1 cellular context compared by ENCODE assay signal in the genomic region with DNA sequence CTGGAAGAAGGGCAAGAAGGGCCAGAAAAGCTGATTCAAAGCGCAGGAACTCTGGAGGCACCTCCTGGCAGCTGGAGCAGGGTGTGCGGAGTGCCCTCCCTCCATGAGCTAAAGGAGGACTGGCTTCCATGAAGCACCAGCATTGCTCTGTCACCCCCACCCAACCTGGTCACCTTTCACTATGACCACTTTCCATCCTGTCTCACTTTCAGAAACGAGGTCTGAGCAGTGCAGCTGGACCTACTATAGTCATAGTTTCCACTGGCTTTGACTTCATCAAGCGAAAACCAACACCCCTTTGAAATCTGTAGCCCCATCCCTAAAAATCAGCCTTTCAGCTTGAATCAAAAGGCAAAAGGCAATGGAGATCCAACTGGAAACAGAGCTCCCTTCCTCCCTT.
TF ChIP-seq lines count a peak whose summit lies in the region.

No MANE protein-coding gene starts in this region.

TF ChIP-seq in GM23338, 12 proteins besides CTCF, POLR2A, EP300 and RAD21 (continued from another document):
- TF ChIP-seq, protein P1, sequence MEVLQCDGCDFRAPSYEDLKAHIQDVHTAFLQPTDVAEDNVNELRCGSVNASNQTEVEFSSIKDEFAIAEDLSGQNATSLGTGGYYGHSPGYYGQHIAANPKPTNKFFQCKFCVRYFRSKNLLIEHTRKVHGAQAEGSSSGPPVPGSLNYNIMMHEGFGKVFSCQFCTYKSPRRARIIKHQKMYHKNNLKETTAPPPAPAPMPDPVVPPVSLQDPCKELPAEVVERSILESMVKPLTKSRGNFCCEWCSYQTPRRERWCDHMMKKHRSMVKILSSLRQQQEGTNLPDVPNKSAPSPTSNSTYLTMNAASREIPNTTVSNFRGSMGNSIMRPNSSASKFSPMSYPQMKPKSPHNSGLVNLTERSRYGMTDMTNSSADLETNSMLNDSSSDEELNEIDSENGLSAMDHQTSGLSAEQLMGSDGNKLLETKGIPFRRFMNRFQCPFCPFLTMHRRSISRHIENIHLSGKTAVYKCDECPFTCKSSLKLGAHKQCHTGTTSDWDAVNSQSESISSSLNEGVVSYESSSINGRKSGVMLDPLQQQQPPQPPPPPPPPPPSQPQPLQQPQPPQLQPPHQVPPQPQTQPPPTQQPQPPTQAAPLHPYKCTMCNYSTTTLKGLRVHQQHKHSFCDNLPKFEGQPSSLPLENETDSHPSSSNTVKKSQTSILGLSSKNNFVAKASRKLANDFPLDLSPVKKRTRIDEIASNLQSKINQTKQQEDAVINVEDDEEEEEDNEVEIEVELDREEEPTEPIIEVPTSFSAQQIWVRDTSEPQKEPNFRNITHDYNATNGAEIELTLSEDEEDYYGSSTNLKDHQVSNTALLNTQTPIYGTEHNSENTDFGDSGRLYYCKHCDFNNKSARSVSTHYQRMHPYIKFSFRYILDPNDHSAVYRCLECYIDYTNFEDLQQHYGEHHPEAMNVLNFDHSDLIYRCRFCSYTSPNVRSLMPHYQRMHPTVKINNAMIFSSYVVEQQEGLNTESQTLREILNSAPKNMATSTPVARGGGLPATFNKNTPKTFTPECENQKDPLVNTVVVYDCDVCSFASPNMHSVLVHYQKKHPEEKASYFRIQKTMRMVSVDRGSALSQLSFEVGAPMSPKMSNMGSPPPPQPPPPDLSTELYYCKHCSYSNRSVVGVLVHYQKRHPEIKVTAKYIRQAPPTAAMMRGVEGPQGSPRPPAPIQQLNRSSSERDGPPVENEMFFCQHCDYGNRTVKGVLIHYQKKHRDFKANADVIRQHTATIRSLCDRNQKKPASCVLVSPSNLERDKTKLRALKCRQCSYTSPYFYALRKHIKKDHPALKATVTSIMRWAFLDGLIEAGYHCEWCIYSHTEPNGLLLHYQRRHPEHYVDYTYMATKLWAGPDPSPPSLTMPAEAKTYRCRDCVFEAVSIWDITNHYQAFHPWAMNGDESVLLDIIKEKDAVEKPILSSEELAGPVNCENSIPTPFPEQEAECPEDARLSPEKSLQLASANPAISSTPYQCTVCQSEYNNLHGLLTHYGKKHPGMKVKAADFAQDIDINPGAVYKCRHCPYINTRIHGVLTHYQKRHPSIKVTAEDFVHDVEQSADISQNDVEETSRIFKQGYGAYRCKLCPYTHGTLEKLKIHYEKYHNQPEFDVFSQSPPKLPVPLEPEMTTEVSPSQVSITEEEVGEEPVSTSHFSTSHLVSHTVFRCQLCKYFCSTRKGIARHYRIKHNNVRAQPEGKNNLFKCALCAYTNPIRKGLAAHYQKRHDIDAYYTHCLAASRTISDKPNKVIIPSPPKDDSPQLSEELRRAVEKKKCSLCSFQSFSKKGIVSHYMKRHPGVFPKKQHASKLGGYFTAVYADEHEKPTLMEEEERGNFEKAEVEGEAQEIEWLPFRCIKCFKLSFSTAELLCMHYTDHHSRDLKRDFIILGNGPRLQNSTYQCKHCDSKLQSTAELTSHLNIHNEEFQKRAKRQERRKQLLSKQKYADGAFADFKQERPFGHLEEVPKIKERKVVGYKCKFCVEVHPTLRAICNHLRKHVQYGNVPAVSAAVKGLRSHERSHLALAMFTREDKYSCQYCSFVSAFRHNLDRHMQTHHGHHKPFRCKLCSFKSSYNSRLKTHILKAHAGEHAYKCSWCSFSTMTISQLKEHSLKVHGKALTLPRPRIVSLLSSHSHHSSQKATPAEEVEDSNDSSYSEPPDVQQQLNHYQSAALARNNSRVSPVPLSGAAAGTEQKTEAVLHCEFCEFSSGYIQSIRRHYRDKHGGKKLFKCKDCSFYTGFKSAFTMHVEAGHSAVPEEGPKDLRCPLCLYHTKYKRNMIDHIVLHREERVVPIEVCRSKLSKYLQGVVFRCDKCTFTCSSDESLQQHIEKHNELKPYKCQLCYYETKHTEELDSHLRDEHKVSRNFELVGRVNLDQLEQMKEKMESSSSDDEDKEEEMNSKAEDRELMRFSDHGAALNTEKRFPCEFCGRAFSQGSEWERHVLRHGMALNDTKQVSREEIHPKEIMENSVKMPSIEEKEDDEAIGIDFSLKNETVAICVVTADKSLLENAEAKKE (CRISPR knock-in tag; IDR thresholded peaks at IDR 0.05): no peak
- TF ChIP-seq POLR2AphosphoS5 (IDR thresholded peaks at IDR 0.05; ENCODE audit: low read depth) (no peak), CREB1 (CRISPR knock-in tag; IDR thresholded peaks at IDR 0.05; ENCODE audit: low read depth) (no peak), ZNF114 (CRISPR knock-in tag; IDR thresholded peaks at IDR 0.05) (no peak), EZH2phosphoT487 (IDR thresholded peaks at IDR 0.05; ENCODE audit: unreplicated experiment) (no peak), STAT1 (IDR thresholded peaks at IDR 0.05; ENCODE audit: unreplicated experiment) (no peak), JUNB (IDR thresholded peaks at IDR 0.05; ENCODE audit: unreplicated experiment) (no peak)
